1 cellular context compared by ENCODE assay signal in genomic region chr15:48891229-48891765, GRCh38.
A peak's percentile ranks its signal among the peaks of the same experiment; 100 is the strongest.
TF ChIP-seq lines count a peak whose summit lies in the region.

No MANE protein-coding gene starts in this region.

TF ChIP-seq in HEK293, 187 proteins besides CTCF, POLR2A, EP300 and RAD21 (continued from another document):
- TF ChIP-seq ZBTB49 (tag by site-specific recombination; IDR thresholded peaks at IDR 0.05; ENCODE audit: low read depth) (no peak), YY1 (tag by site-specific recombination; IDR thresholded peaks at IDR 0.05) (no peak), ZNF571 (tag by site-specific recombination; IDR thresholded peaks at IDR 0.05) (no peak), ZSCAN16 (tag by site-specific recombination; IDR thresholded peaks at IDR 0.05) (no peak), ZBTB8A (tag by site-specific recombination; IDR thresholded peaks at IDR 0.05) (no peak), KLF10 (tag by site-specific recombination; IDR thresholded peaks at IDR 0.05) (no peak), TCF7L2 (IDR thresholded peaks at IDR 0.05; ENCODE audit: borderline replicate concordance, low read depth, low read length) (peak; percentile 57; the same call in 1 of the 2 replicates), ZNF311 (tag by site-specific recombination; IDR thresholded peaks at IDR 0.05; ENCODE audit: borderline replicate concordance) (no peak), ZSCAN5A (tag by site-specific recombination; IDR thresholded peaks at IDR 0.05) (no peak), PRDM1 (tag by site-specific recombination; IDR thresholded peaks at IDR 0.05) (peak; percentile 55), ZNF837 (tag by site-specific recombination; IDR thresholded peaks at IDR 0.05) (no peak), ZNF76 (tag by site-specific recombination; IDR thresholded peaks at IDR 0.05; ENCODE audit: borderline replicate concordance, low read depth) (no peak), ZNF155 (tag by site-specific recombination; IDR thresholded peaks at IDR 0.05) (no peak), ZEB2 (tag by site-specific recombination; IDR thresholded peaks at IDR 0.05) (no peak), BCL11B (tag by site-specific recombination; IDR thresholded peaks at IDR 0.05; ENCODE audit: low read depth) (no peak), ZNF785 (tag by site-specific recombination; IDR thresholded peaks at IDR 0.05) (no peak), ZNF350 (tag by site-specific recombination; IDR thresholded peaks at IDR 0.05) (no peak), PRDM6 (tag by site-specific recombination; IDR thresholded peaks at IDR 0.05) (peak; percentile 78), ZNF510 (tag by site-specific recombination; IDR thresholded peaks at IDR 0.05; ENCODE audit: insufficient replicate concordance) (no peak), ZNF335 (tag by site-specific recombination; conservative IDR thresholded peaks at IDR 0.05) (no peak), OSR2 (tag by site-specific recombination; IDR thresholded peaks at IDR 0.05) (peak; percentile 61), ZNF133 (tag by site-specific recombination; IDR thresholded peaks at IDR 0.05) (no peak), ZNF677 (tag by site-specific recombination; IDR thresholded peaks at IDR 0.05) (no peak), ZBTB21 (tag by site-specific recombination; IDR thresholded peaks at IDR 0.05) (no peak), ZNF529 (tag by site-specific recombination; IDR thresholded peaks at IDR 0.05; ENCODE audit: insufficient replicate concordance) (no peak), ZNF174 (tag by site-specific recombination; IDR thresholded peaks at IDR 0.05) (no peak), FEZF1 (tag by site-specific recombination; IDR thresholded peaks at IDR 0.05) (peak; percentile 30; the same call in 1 of the 2 replicates), ZNF26 (tag by site-specific recombination; IDR thresholded peaks at IDR 0.05) (no peak), MEIS1 (CRISPR knock-in tag; IDR thresholded peaks at IDR 0.05; ENCODE audit: borderline replicate concordance) (no peak)
- TF ChIP-seq, protein P1, sequence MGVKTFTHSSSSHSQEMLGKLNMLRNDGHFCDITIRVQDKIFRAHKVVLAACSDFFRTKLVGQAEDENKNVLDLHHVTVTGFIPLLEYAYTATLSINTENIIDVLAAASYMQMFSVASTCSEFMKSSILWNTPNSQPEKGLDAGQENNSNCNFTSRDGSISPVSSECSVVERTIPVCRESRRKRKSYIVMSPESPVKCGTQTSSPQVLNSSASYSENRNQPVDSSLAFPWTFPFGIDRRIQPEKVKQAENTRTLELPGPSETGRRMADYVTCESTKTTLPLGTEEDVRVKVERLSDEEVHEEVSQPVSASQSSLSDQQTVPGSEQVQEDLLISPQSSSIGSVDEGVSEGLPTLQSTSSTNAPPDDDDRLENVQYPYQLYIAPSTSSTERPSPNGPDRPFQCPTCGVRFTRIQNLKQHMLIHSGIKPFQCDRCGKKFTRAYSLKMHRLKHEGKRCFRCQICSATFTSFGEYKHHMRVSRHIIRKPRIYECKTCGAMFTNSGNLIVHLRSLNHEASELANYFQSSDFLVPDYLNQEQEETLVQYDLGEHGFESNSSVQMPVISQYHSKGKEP (tag by site-specific recombination; IDR thresholded peaks at IDR 0.05), result peak; percentile 98
- TF ChIP-seq, protein P2, sequence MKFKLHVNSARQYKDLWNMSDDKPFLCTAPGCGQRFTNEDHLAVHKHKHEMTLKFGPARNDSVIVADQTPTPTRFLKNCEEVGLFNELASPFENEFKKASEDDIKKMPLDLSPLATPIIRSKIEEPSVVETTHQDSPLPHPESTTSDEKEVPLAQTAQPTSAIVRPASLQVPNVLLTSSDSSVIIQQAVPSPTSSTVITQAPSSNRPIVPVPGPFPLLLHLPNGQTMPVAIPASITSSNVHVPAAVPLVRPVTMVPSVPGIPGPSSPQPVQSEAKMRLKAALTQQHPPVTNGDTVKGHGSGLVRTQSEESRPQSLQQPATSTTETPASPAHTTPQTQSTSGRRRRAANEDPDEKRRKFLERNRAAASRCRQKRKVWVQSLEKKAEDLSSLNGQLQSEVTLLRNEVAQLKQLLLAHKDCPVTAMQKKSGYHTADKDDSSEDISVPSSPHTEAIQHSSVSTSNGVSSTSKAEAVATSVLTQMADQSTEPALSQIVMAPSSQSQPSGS (tag by site-specific recombination; IDR thresholded peaks at IDR 0.05; ENCODE audit: low read depth), result no peak
